9 cellular contexts compared by ENCODE assay signal in the genomic region with DNA sequence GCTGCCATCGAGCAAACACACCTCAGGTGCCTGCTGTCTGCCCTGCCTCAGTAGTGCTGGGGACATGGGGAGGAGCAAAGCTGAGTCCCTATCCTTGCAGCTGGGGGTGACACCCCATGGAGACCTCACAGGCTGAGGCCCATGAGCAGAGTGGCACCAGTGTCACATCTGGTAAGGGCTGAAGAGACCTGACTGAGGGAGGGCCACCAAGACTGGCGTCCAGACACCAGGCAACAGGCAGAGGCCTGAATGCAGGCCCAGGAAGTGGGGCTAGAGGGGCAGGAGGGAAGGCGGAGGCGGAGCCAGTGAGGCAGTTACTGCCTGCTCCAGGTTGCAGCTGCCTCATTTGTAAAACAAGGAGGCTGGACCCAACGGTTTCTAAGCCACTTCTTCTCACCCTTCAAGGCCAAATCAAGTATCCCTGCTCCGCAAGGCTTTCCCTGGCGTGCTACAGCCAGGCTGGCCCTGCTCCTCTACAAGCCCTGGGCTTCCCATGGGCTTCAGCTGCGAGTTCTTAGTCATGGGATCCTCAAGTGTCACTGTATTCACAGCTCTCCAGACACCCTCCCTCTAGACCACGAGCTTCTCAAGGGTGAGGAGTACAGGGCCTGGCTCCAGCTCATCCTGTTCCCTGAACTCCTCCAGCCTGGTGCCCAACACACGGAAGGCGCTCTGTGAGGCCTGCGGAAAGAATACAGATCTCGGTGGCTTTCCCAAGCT. TPM values are rescaled to one million over a fixed set of nuclear protein-coding genes. Genes with fewer than 3 reads are reported as not detected.
DNase-seq lines count a peak whose midpoint lies in the region; ATAC-seq lines count a peak whose summit lies in the region.
"Had no signal": no experiment of that assay in that cellular context is flagged by ENCODE, and none has a peak within 500 bp of the region (broad histone marks: within the 10 kb centered on the region; RNA-seq: fewer than 3 reads in every experiment).

No MANE protein-coding gene starts in this region.

- CTCF ChIA-PET in activated CD4-positive, alpha-beta T cell treated with anti-CD3 and anti-CD28 coated beads for 36 hours (lab: Charles Lee): interaction anchor here (1.0 to 5.5 kb wide), 8 partner anchors 8 to 71 kb away, joined by 3 to 46 read pairs (median 6); no protein-coding TSS in a partner anchor

- intact Hi-C loops in activated CD4-positive, alpha-beta T cell treated with anti-CD3 and anti-CD28 coated beads for 36 hours (cut with DNase I, micrococcal nuclease): loop anchor here in 1 of 2 experiments (5.0 kb wide), 1 partner anchor 37 kb away; the partner anchor contains the start of gene FAM53B

- H3K27ac Mint-ChIP-seq in activated CD4-positive, alpha-beta T cell treated with anti-CD3 and anti-CD28 coated beads for 36 hours: peak overlapping the region; percentile 74

- H3K36me3 Mint-ChIP-seq in activated CD4-positive, alpha-beta T cell treated with anti-CD3 and anti-CD28 coated beads for 36 hours (ENCODE audit: low read depth): peaks cover 22% of the 10 kb centered on the region

- H3K9me3 Mint-ChIP-seq in activated CD4-positive, alpha-beta T cell treated with anti-CD3 and anti-CD28 coated beads for 36 hours (ENCODE audit: low read depth): no peaks in the 10 kb centered on the region

- in situ Hi-C loops in SK-MEL-5 (cut with HindIII; ENCODE audit: low pct_unique_long_range_greater_than_20kb, low sequenced_read_pairs): no loop called here

- DNase-seq in activated CD4-positive, alpha-beta T cell treated with anti-CD3 and anti-CD28 coated beads for 36 hours: no peak
- no peak for DNase-seq in activated CD4-positive, alpha-beta T cell treated with anti-CD3 and anti-CD28 coated beads, Interleukin-2, amount 50 U/mL, for 1 hour
- peak; percentile 38 for DNase-seq in SK-MEL-5 (ENCODE audit: low read depth, low spot score)
- peak; percentile 33 for DNase-seq in iPS DF 19.7 (ENCODE audit: low read depth, low spot score)
- no peak for DNase-seq in stimulated activated CD4-positive, alpha-beta T cell treated with anti-CD3 and anti-CD28 coated beads, Interleukin-15, amount 100 ng/mL, for 24 hours
- no peak for DNase-seq in occipital lobe (lab: John Stamatoyannopoulos, UW)
- DNase-seq: HCEC 1CT had no signal

- H3K4me3 Mint-ChIP-seq in activated CD4-positive, alpha-beta T cell treated with anti-CD3 and anti-CD28 coated beads for 36 hours: no peak overlapping the region

- H3K27ac ChIP-seq in temporal lobe (ENCODE audit: low read depth, low read length): peak overlapping the region; percentile 99

- H3K4me1 Mint-ChIP-seq in activated CD4-positive, alpha-beta T cell treated with anti-CD3 and anti-CD28 coated beads for 36 hours: peaks cover 95% of the 10 kb centered on the region

- POLR2A ChIA-PET in activated CD4-positive, alpha-beta T cell treated with anti-CD3 and anti-CD28 coated beads for 36 hours (lab: Charles Lee): interaction anchor here (0.6 to 3.1 kb wide), 9 partner anchors 9 to 46 kb away, joined by 3 to 12 read pairs (median 4); no protein-coding TSS in a partner anchor

- no peak for ATAC-seq in activated CD4-positive, alpha-beta T cell treated with anti-CD3 and anti-CD28 coated beads for 36 hours
- no peak for ATAC-seq in HG02610 (IDR thresholded peaks at IDR 0.05; ENCODE audit: unreplicated experiment)

- no peaks in the 10 kb centered on the region for H3K27me3 Mint-ChIP-seq in activated CD4-positive, alpha-beta T cell treated with anti-CD3 and anti-CD28 coated beads for 36 hours

RNA-seq across cellular contexts. Expression of gene FAM53B, which starts 39.0 kb away (rescaled TPM):
- total RNA-seq in activated CD4-positive, alpha-beta T cell treated with anti-CD3 and anti-CD28 coated beads for 36 hours: 10 to 100 TPM; 13.3 to 13.9 TPM
- total RNA-seq in SK-MEL-5 (2014; rRNA removed; shearing (Covaris generic)): 58.1 and 68.2 TPM in 2 replicates
- 43.1 and 52.4 TPM in 2 replicates for polyA plus RNA-seq in SK-MEL-5 (2015; cell fraction: cytosol; rRNA removed)
- 24.6 and 27.5 TPM in 2 replicates for polyA plus RNA-seq in SK-MEL-5 (2015; cell fraction: nucleus; rRNA removed)
- total RNA-seq in temporal lobe (17.0 TPM), occipital lobe (35.1 TPM)

Comparison
In these comparisons a context has a peak if more than half of its experiments do, and no peak if none do; other contexts are left out.
1. DNase-seq: peak in SK-MEL-5 (single experiment) and iPS DF 19.7 (single experiment); none in activated CD4-positive, alpha-beta T cell treated with anti-CD3 and anti-CD28 coated beads for 36 hours (single experiment), activated CD4-positive, alpha-beta T cell treated with anti-CD3 and anti-CD28 coated beads, Interleukin-2, amount 50 U/mL, for 1 hour (single experiment), stimulated activated CD4-positive, alpha-beta T cell treated with anti-CD3 and anti-CD28 coated beads, Interleukin-15, amount 100 ng/mL, for 24 hours (single experiment) and occipital lobe (single experiment).